19 cellular contexts compared by ENCODE assay signal in the genomic region with DNA sequence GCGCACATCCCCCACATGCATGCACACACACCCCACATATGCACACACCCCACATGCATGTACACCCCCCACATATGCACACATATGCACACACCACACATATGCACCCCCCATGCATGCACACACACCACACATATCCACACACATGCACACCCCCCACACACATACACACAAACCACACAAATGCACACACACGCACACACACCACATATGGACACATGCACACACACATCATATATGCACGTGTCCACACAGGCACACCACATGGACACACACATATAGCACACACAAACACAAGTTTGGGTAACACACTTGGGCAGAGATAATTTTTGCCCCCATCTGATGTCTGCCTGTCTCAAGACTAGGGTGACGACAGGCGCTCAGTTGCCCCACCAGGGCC. TPM values are rescaled to one million over a fixed set of nuclear protein-coding genes. Genes with fewer than 3 reads are reported as not detected.
DNase-seq lines count a peak whose midpoint lies in the region; TF ChIP-seq lines count a peak whose summit lies in the region.
"Had no signal": no experiment of that assay in that cellular context is flagged by ENCODE, and none has a peak within 500 bp of the region (broad histone marks: within the 10 kb centered on the region; RNA-seq: fewer than 3 reads in every experiment).

No MANE protein-coding gene starts in this region.

- H3K56ac ChIP-seq in mesendoderm (ENCODE audit: low read length), result no peak overlapping the region

- no peaks in the 10 kb centered on the region for H3K4me1 Mint-ChIP-seq in chondrocyte (ENCODE audit: low read depth)
- H3K4me1 Mint-ChIP-seq: IgD-negative memory B cell had no signal

- no peak overlapping the region for H2BK12ac ChIP-seq in neuronal stem cell (ENCODE audit: low read length)

- no peak overlapping the region for H3K9ac ChIP-seq in BLaER1 treated with 17β-estradiol and CSF1 and Interleukin-3, amounts not matched to agents 10 nM and 100 nM
- H3K9ac ChIP-seq in neuronal stem cell (ENCODE audit: low read depth, low read length, poor library complexity) (peak overlapping the region; percentile 45), mesendoderm (ENCODE audit: low read length) (no peak overlapping the region)

- peak overlapping the region; percentile 13 for H3K27ac Mint-ChIP-seq in chondrocyte (ENCODE audit: unreplicated experiment)
- H3K27ac Mint-ChIP-seq: CD8-positive, alpha-beta T cell; HFFc6; IgD-negative memory B cell had no signal

- H3K27me3 Mint-ChIP-seq in chondrocyte (ENCODE audit: low read depth), result peaks cover 69% of the 10 kb centered on the region

- peaks cover 12 to 38% (median 17%) of the 10 kb centered on the region in 11 experiments for H3K27me3 ChIP-seq in BLaER1 treated with 17β-estradiol and CSF1 and Interleukin-3, amounts not matched to agents 10 nM and 100 nM
- H3K27me3 ChIP-seq in neuronal stem cell (ENCODE audit: control insufficient read depth in 3 of 3, insufficient read depth in 3 of 3, low read depth in 1 of 3, low read length in 3 of 3) (peaks cover 3 to 93% (median 32%) of the 10 kb centered on the region in 3 experiments), mesendoderm (ENCODE audit: insufficient read depth, low read length, poor library complexity) (peaks cover 11% of the 10 kb centered on the region)

- no peak overlapping the region for H2BK120ac ChIP-seq in neuronal stem cell (ENCODE audit: low read depth, low read length)
- H2BK120ac ChIP-seq in mesendoderm (ENCODE audit: low read depth, low read length), result no peak overlapping the region

- H3K27ac ChIP-seq in BLaER1 treated with 17β-estradiol and CSF1 and Interleukin-3, amounts not matched to agents 10 nM and 100 nM, result no peak overlapping the region
- no peak overlapping the region for H3K27ac ChIP-seq in HEK293 (ENCODE audit: extremely low read depth, low read depth, low read length)
- no peak overlapping the region for H3K27ac ChIP-seq in neuronal stem cell (replicated peaks; ENCODE audit: low read length)
- H3K27ac ChIP-seq in mesendoderm (ENCODE audit: low read depth, low read length), result no peak overlapping the region
- H3K27ac ChIP-seq: HL-60 had no signal

- H3K23ac ChIP-seq in neuronal stem cell (ENCODE audit: low read depth, low read length, poor library complexity), result peak overlapping the region; percentile 35
- H3K23ac ChIP-seq in mesendoderm (ENCODE audit: low read length), result no peak overlapping the region

- H3K4ac ChIP-seq in neuronal stem cell (ENCODE audit: low read length), result peak overlapping the region; percentile 10
- H3K4ac ChIP-seq in mesendoderm (ENCODE audit: low read depth, low read length), result no peak overlapping the region

- CTCF ChIA-PET in HEK293 (lab: Yijun Ruan, JAX), result no interaction called here

- H2BK15ac ChIP-seq in neuronal stem cell (ENCODE audit: low read length) (no peak overlapping the region), mesendoderm (replicated peaks; ENCODE audit: low read depth) (no peak overlapping the region)

- H4K91ac ChIP-seq in neuronal stem cell (ENCODE audit: low read depth, low read length, poor library complexity), result no peak overlapping the region

- H3K4me3 ChIP-seq in BLaER1 treated with 17β-estradiol and CSF1 and Interleukin-3, amounts not matched to agents 10 nM and 100 nM, result no peak overlapping the region
- H3K4me3 ChIP-seq in HEK293 (ENCODE audit: low read depth, low read length) (no peak overlapping the region), neuronal stem cell (ENCODE audit: low read length in 2 of 2) (peak overlapping the region in 1 of 2 donors; percentile 66), mesendoderm (ENCODE audit: low read length) (no peak overlapping the region)

- H3K36me3 Mint-ChIP-seq in chondrocyte (ENCODE audit: low read depth), result no peaks in the 10 kb centered on the region
- H3K36me3 Mint-ChIP-seq: CD8-positive, alpha-beta T cell; IgD-negative memory B cell had no signal

- H3K18ac ChIP-seq in neuronal stem cell (ENCODE audit: low read length) (no peak overlapping the region), mesendoderm (ENCODE audit: low read length) (no peak overlapping the region)

- H3K79me2 ChIP-seq in mesendoderm (ENCODE audit: control insufficient read depth, insufficient read depth, low read length), result no peaks in the 10 kb centered on the region

- H2AK5ac ChIP-seq in neuronal stem cell (ENCODE audit: low read depth, low read length) (no peak overlapping the region), mesendoderm (ENCODE audit: low read length) (no peak overlapping the region)

- TF ChIP-seq CTCF in HEK293 (tag by site-specific recombination; IDR thresholded peaks at IDR 0.05) (no peak), chondrocyte (IDR thresholded peaks at IDR 0.05) (no peak)

- POLR2A ChIA-PET in HEK293 (lab: Yijun Ruan, JAX), result no interaction called here

- H3K9me3 ChIP-seq in BLaER1 treated with 17β-estradiol and CSF1 and Interleukin-3, amounts not matched to agents 10 nM and 100 nM (replicated peaks in 1 of 11), result no peaks in the 10 kb centered on the region
- H3K9me3 ChIP-seq in HEK293 (ENCODE audit: control insufficient read depth, insufficient read depth, low read depth, low read length) (no peaks in the 10 kb centered on the region), neuronal stem cell (replicated peaks in 1 of 2; ENCODE audit: control insufficient read depth in 2 of 2, insufficient read depth in 1 of 2, low read depth in 1 of 2, low read length in 2 of 2) (peaks cover 2 to 4% of the 10 kb centered on the region in 2 donors)

- H3K36me3 ChIP-seq in BLaER1 treated with 17β-estradiol and CSF1 and Interleukin-3, amounts not matched to agents 10 nM and 100 nM, result no peaks in the 10 kb centered on the region
- no peaks in the 10 kb centered on the region for H3K36me3 ChIP-seq in HEK293 (ENCODE audit: control insufficient read depth in 2 of 2, insufficient read depth in 1 of 2, low read length in 2 of 2)
- no peaks in the 10 kb centered on the region for H3K36me3 ChIP-seq in neuronal stem cell (replicated peaks in 1 of 2; ENCODE audit: control insufficient read depth in 2 of 2, insufficient read depth in 2 of 2, low read length in 2 of 2)
- no peaks in the 10 kb centered on the region for H3K36me3 ChIP-seq in mesendoderm (ENCODE audit: control insufficient read depth, insufficient read depth, low read length)

- H2BK5ac ChIP-seq in neuronal stem cell (ENCODE audit: low read length) (no peak overlapping the region), mesendoderm (ENCODE audit: low read length) (no peak overlapping the region)

- no CpG with 5 or more reads among the region's 5 CpGs for WGBS in neuronal stem cell (ENCODE audit: extremely low coverage in 2 of 2, insufficient read length in 2 of 2, insufficient replicate concordance in 1 of 2), 2 donors
- no CpG with 5 or more reads among the region's 5 CpGs for WGBS in mesendoderm (ENCODE audit: extremely low coverage, insufficient coverage, low lambda C conversion rate)

- peaks cover 0 to 11% (median 0%) of the 10 kb centered on the region in 11 experiments; a peak in 7 of 22 replicates for H4K20me1 ChIP-seq in BLaER1 treated with 17β-estradiol and CSF1 and Interleukin-3, amounts not matched to agents 10 nM and 100 nM

- H3K4me3 Mint-ChIP-seq in chondrocyte (ENCODE audit: unreplicated experiment), result no peak overlapping the region
- H3K4me3 Mint-ChIP-seq: CD8-positive, alpha-beta T cell; HFFc6; IgD-negative memory B cell had no signal

- no peak overlapping the region for H4K8ac ChIP-seq in neuronal stem cell (ENCODE audit: low read depth, low read length)
- no peak overlapping the region for H4K8ac ChIP-seq in mesendoderm (ENCODE audit: low read depth, low read length)

- peaks cover 28 to 63% (median 56%) of the 10 kb centered on the region in 10 experiments for H3K4me1 ChIP-seq in BLaER1 treated with 17β-estradiol and CSF1 and Interleukin-3, amounts not matched to agents 10 nM and 100 nM
- H3K4me1 ChIP-seq in HEK293 (ENCODE audit: control insufficient read depth, insufficient read depth, low read length) (no peaks in the 10 kb centered on the region), neuronal stem cell (ENCODE audit: control insufficient read depth in 2 of 2, insufficient read depth in 1 of 2, low read depth in 1 of 2, low read length in 2 of 2) (peaks cover 4 to 11% of the 10 kb centered on the region in 2 donors), mesendoderm (ENCODE audit: control insufficient read depth, low read depth, low read length) (no peaks in the 10 kb centered on the region)

- H2AFZ ChIP-seq in neuronal stem cell (ENCODE audit: low read length), result no peak overlapping the region

- H3K79me1 ChIP-seq in neuronal stem cell (ENCODE audit: low read depth, low read length) (no peaks in the 10 kb centered on the region), mesendoderm (ENCODE audit: low read length) (no peaks in the 10 kb centered on the region)

- H4K5ac ChIP-seq in mesendoderm (ENCODE audit: low read length), result no peak overlapping the region

- peak overlapping the region; percentile 22 for H3K14ac ChIP-seq in neuronal stem cell (ENCODE audit: low read length)

- DNase-seq in chondrocyte (ENCODE audit: low spot score), result no peak
- no peak for DNase-seq in neuronal stem cell (ENCODE audit: low spot score)
- no peak for DNase-seq in NCI-H146 treated with DMSO at 0.1 percent for 48 hours (lab: John Stamatoyannopoulos, UW; ENCODE audit: unreplicated experiment)
- no peak for DNase-seq in dedifferentiated amniotic fluid mesenchymal stem cell (ENCODE audit: extremely low spot score)
- no peak for DNase-seq in NCI-H345 (lab: John Stamatoyannopoulos, UW)
- no peak for DNase-seq in mesendoderm
- DNase-seq: ACHN; CD8-positive, alpha-beta T cell; DMS79 treated with DMSO at 0.1 percent for 48 hours; GF-D8; HCEC 1CT; HFFc6 had no signal

- peaks cover 4% of the 10 kb centered on the region for H3K9me3 Mint-ChIP-seq in chondrocyte (ENCODE audit: low read depth)
- H3K9me3 Mint-ChIP-seq: CD8-positive, alpha-beta T cell; HFFc6 had no signal

- peak overlapping the region in 9 of 11 experiments; percentile 60 to 98 (median 86); a peak in 15 of 22 replicates for H3K4me2 ChIP-seq in BLaER1 treated with 17β-estradiol and CSF1 and Interleukin-3, amounts not matched to agents 10 nM and 100 nM
- no peak overlapping the region for H3K4me2 ChIP-seq in neuronal stem cell (ENCODE audit: insufficient read depth, low read length, poor library complexity, severe bottlenecking)
- H3K4me2 ChIP-seq in mesendoderm (ENCODE audit: low read length), result no peak overlapping the region

RNA-seq across cellular contexts. Expression of a gene that starts 8.3 kb away (rescaled TPM):
- not detected in 3 replicates for total RNA-seq in chondrocyte
- not detected for polyA plus RNA-seq in neuronal stem cell (2013, experiment 1 of 2)
- not detected for polyA plus RNA-seq in neuronal stem cell (2013, experiment 2 of 2)
- polyA plus RNA-seq in mesendoderm (2013, experiment 1 of 2), result not detected
- polyA plus RNA-seq in mesendoderm (2013, experiment 2 of 2), result not detected
- total RNA-seq: Calu3, HFFc6, HT1080 had no signal
- polyA plus RNA-seq: BJ, IgD-negative memory B cell had no signal

RNA-seq across cellular contexts. Expression of a gene that starts 45.9 kb away (rescaled TPM):
- total RNA-seq in chondrocyte, result 0.24 to 1.2 TPM (median 0.79 TPM) in 3 replicates
- 1.6 TPM for polyA plus RNA-seq in neuronal stem cell (2013, experiment 1 of 2)
- polyA plus RNA-seq in neuronal stem cell (2013, experiment 2 of 2), result 1.9 TPM
- polyA plus RNA-seq in mesendoderm (2013, experiment 1 of 2), result 11.4 TPM
- polyA plus RNA-seq in mesendoderm (2013, experiment 2 of 2), result 12.4 TPM
- total RNA-seq: HT1080 had no signal

Comparison
In these comparisons a context has a peak if more than half of its experiments do, and no peak if none do; other contexts are left out.
1. H3K4me2 ChIP-seq: peak in BLaER1 treated with 17β-estradiol and CSF1 and Interleukin-3, amounts not matched to agents 10 nM and 100 nM (9 of 11); none in neuronal stem cell (single experiment) and mesendoderm (single experiment).